ENCODE assay signal across 8 cellular contexts in genomic region chr6:13355043-13355945, GRCh38. TPM values are rescaled to one million over a fixed set of nuclear protein-coding genes. Genes with fewer than 3 reads are reported as not detected.
DNase-seq lines count a peak whose midpoint lies in the region; ATAC-seq and TF ChIP-seq lines count a peak whose summit lies in the region.

No MANE protein-coding gene starts in this region.

- POLR2A ChIA-PET in activated B cell treated with CpG ODN at 0.5 μM for 24 hours (lab: Charles Lee), result interaction anchor here (0.5 to 4.7 kb wide), 24 partner anchors 9 to 1894 kb away, joined by 3 to 38 read pairs (median 4); partner anchors contain the start of genes GFOD1, NOL7, SIRT5 and TBC1D7

- peak overlapping the region; percentile 70 for H3K4me3 Mint-ChIP-seq in activated B cell treated with CpG ODN at 0.5 μM for 24 hours
- peak overlapping the region; percentile 65 for H3K4me3 Mint-ChIP-seq in stimulated activated effector memory CD8-positive, alpha-beta T cell treated with anti-CD3 and anti-CD28 coated beads, Interleukin-12 subunit alpha, Interleukin-12 subunit beta, amount 100 ng/mL, for 72 hours

- no peaks in the 10 kb centered on the region for H3K27me3 ChIP-seq in HL-60 (ENCODE audit: insufficient read depth, poor library complexity, severe bottlenecking)

- peaks cover 70% of the 10 kb centered on the region for H3K4me1 Mint-ChIP-seq in activated B cell treated with CpG ODN at 0.5 μM for 24 hours
- H3K4me1 Mint-ChIP-seq in stimulated activated effector memory CD8-positive, alpha-beta T cell treated with anti-CD3 and anti-CD28 coated beads, Interleukin-12 subunit alpha, Interleukin-12 subunit beta, amount 100 ng/mL, for 72 hours, result peaks cover 34% of the 10 kb centered on the region

- no peaks in the 10 kb centered on the region for H3K36me3 Mint-ChIP-seq in activated B cell treated with CpG ODN at 0.5 μM for 24 hours (ENCODE audit: low read depth)
- H3K36me3 Mint-ChIP-seq in stimulated activated effector memory CD8-positive, alpha-beta T cell treated with anti-CD3 and anti-CD28 coated beads, Interleukin-12 subunit alpha, Interleukin-12 subunit beta, amount 100 ng/mL, for 72 hours, result no peaks in the 10 kb centered on the region

- H3K4me3 ChIP-seq in HL-60 (replicated peaks; ENCODE audit: insufficient read depth, low read length), result no peak overlapping the region

- TF ChIP-seq CTCF in HL-60 (IDR thresholded peaks at IDR 0.05; ENCODE audit: insufficient read depth, low read length) (no peak), activated B cell treated with CpG ODN at 0.5 μM for 24 hours (IDR thresholded peaks at IDR 0.05) (no peak)

- ATAC-seq in GM19328 (IDR thresholded peaks at IDR 0.05; ENCODE audit: unreplicated experiment) (peak; percentile 37), activated B cell treated with CpG ODN at 0.5 μM for 24 hours (ENCODE audit: low read depth) (peak; percentile 46)
- ATAC-seq in stimulated activated effector memory CD8-positive, alpha-beta T cell treated with anti-CD3 and anti-CD28 coated beads, Interleukin-12 subunit alpha, Interleukin-12 subunit beta, amount 100 ng/mL, for 72 hours, result peak; percentile 84

- H3K27ac Mint-ChIP-seq in activated B cell treated with CpG ODN at 0.5 μM for 24 hours, result peak overlapping the region; percentile 92
- H3K27ac Mint-ChIP-seq in stimulated activated effector memory CD8-positive, alpha-beta T cell treated with anti-CD3 and anti-CD28 coated beads, Interleukin-12 subunit alpha, Interleukin-12 subunit beta, amount 100 ng/mL, for 72 hours, result peak overlapping the region; percentile 89

- no peaks in the 10 kb centered on the region for H3K27me3 Mint-ChIP-seq in activated B cell treated with CpG ODN at 0.5 μM for 24 hours

- intact Hi-C loops in activated B cell treated with CpG ODN at 0.5 μM for 24 hours (cut with micrococcal nuclease) (loop anchor here (5.0 to 10.0 kb wide), 2 partner anchors 350 to 1973 kb away; no protein-coding TSS in a partner anchor), posterior cingulate gyrus (cut with DNase I) (loop anchor here (10.0 kb wide), 1 partner anchor 60 kb away; no protein-coding TSS in a partner anchor)

- DNase-seq in AML-193 (lab: John Stamatoyannopoulos, UW) (peak; percentile 14 to 18), HL-60 (ENCODE audit: low read depth in 1 of 2, low spot score in 1 of 2) (peak in 1 of 2 experiments; percentile 20), activated B cell treated with CpG ODN at 0.5 μM for 24 hours (no peak), foreskin melanocyte (peak; percentile 17), posterior cingulate gyrus (no peak), NCI-H82 treated with DMSO at 0.1 percent for 48 hours (lab: John Stamatoyannopoulos, UW; ENCODE audit: unreplicated experiment) (no peak)
- DNase-seq in stimulated activated effector memory CD8-positive, alpha-beta T cell treated with anti-CD3 and anti-CD28 coated beads, Interleukin-12 subunit alpha, Interleukin-12 subunit beta, amount 100 ng/mL, for 72 hours (ENCODE audit: low spot score in 2 of 2), result peak in 1 of 2 donors; percentile 56

- no peaks in the 10 kb centered on the region for H3K9me3 Mint-ChIP-seq in activated B cell treated with CpG ODN at 0.5 μM for 24 hours
- no peaks in the 10 kb centered on the region for H3K9me3 Mint-ChIP-seq in stimulated activated effector memory CD8-positive, alpha-beta T cell treated with anti-CD3 and anti-CD28 coated beads, Interleukin-12 subunit alpha, Interleukin-12 subunit beta, amount 100 ng/mL, for 72 hours

- CTCF ChIA-PET in activated B cell treated with CpG ODN at 0.5 μM for 24 hours (lab: Charles Lee), result interaction anchor here (0.8 to 2.9 kb wide), 7 partner anchors 17 to 220 kb away, joined by 3 to 12 read pairs (median 8); partner anchors contain the start of gene SIRT5

- peak overlapping the region; percentile 19 for H3K27ac ChIP-seq in HL-60 (replicated peaks)

RNA-seq across cellular contexts. Expression of gene TBC1D7, which starts 27.0 kb away (rescaled TPM):
- total RNA-seq in activated B cell treated with CpG ODN at 0.5 μM for 24 hours, result 17.3 and 18.5 TPM in 2 replicates

Comparison
In these comparisons a context has a peak if more than half of its experiments do, and no peak if none do; other contexts are left out.
1. DNase-seq: peak in AML-193 (2 of 2) and foreskin melanocyte (single experiment); none in activated B cell treated with CpG ODN at 0.5 μM for 24 hours (single experiment), posterior cingulate gyrus (0 of 10) and NCI-H82 treated with DMSO at 0.1 percent for 48 hours (single experiment).
2. Peak in every context shown above with its lines, with median percentiles within 50 percentile points of each other: ATAC-seq.